In genomic region chr1:19798486-19799232, GRCh38 we compare ENCODE assay signal across 1 cellular context.
TF ChIP-seq lines count a peak whose summit lies in the region.

No MANE protein-coding gene starts in this region.

TF ChIP-seq in K562, 482 proteins besides CTCF, POLR2A, EP300 and RAD21:
- TF ChIP-seq USF1 (CRISPR knock-in tag; IDR thresholded peaks at IDR 0.05), result 0 out of 2 replicates have a peak, but pooled peaks have one; percentile 18
- TF ChIP-seq ZKSCAN1 (IDR thresholded peaks at IDR 0.05; ENCODE audit: low read depth, low read length), result peak; percentile 79
- no peak for TF ChIP-seq PCBP2 (IDR thresholded peaks at IDR 0.05; ENCODE audit: low read depth, low read length, poor library complexity, severe bottlenecking)
- TF ChIP-seq ZBED1 (IDR thresholded peaks at IDR 0.05), result no peak
- TF ChIP-seq ZFP36 (IDR thresholded peaks at IDR 0.05; ENCODE audit: low read depth, low read length, partially characterized antibody), result peak; percentile 56
